ENCODE assay signal across 13 cellular contexts in genomic region chr11:115500547-115501503, GRCh38. TPM values are rescaled to one million over a fixed set of nuclear protein-coding genes. Genes with fewer than 3 reads are reported as not detected.
DNase-seq lines count a peak whose midpoint lies in the region; ATAC-seq, FAIRE-seq and TF ChIP-seq lines count a peak whose summit lies in the region.
"Had no signal": no experiment of that assay in that cellular context is flagged by ENCODE, and none has a peak within 500 bp of the region (broad histone marks: within the 10 kb centered on the region; RNA-seq: fewer than 3 reads in every experiment).

No MANE protein-coding gene starts in this region.

- H3K4me1 Mint-ChIP-seq in activated T-cell treated with anti-CD3 and anti-CD28 coated beads, Interleukin-2, amount 50 U/mL, for 72 hours (ENCODE audit: low read depth), result peaks cover 8% of the 10 kb centered on the region
- peaks cover 11% of the 10 kb centered on the region for H3K4me1 Mint-ChIP-seq in activated T-cell treated with anti-CD3 and anti-CD28 coated beads, Interleukin-2, amount 50 U/mL, for 4 hours (ENCODE audit: low read depth)
- H3K4me1 Mint-ChIP-seq: activated naive CD8-positive, alpha-beta T cell treated with anti-CD3 and anti-CD28 coated beads, Interleukin-2, amount 10 ng/mL, durations not matched to agents 7 days and 5 days had no signal

- SMC1A ChIA-PET in GM12878 (lab: Charles Lee; ENCODE audit: uncharacterized antibody, unreplicated experiment), result interaction anchor here (1.2 kb wide), 1 partner anchor 40 kb away, joined by 3 read pairs; no protein-coding TSS in a partner anchor

- no peaks in the 10 kb centered on the region for H3K36me3 ChIP-seq in GM12878 (ENCODE audit: control insufficient read depth in 2 of 2, insufficient read depth in 2 of 2, low read length in 1 of 2)
- H3K36me3 ChIP-seq: thyroid gland had no signal

- no TSS peak for BruUV-seq in GM12878 (replicated peaks; lab: Mats Ljungman, UMichigan)

- POLR2A ChIA-PET in GM12878 (lab: Charles Lee), result no interaction called here

- DNase-seq in DMS53 (lab: John Stamatoyannopoulos, UW), result peak; percentile 73
- peak; percentile 59 to 86 (median 74) for DNase-seq in NCI-H1417 (lab: John Stamatoyannopoulos, UW)
- no peak for DNase-seq in GM12878 (ENCODE audit: low read depth, low spot score)
- DNase-seq in medulla oblongata (ENCODE audit: extremely low spot score), result peak; percentile 95
- DNase-seq in HuH-7 (ENCODE audit: low spot score), result no peak
- DNase-seq in activated T-cell treated with anti-CD3 and anti-CD28 coated beads, Interleukin-2, amount 50 U/mL, for 72 hours, result no peak
- no peak for DNase-seq in activated T-cell treated with anti-CD3 and anti-CD28 coated beads, Interleukin-2, amount 50 U/mL, for 4 hours
- DNase-seq in dedifferentiated amniotic fluid mesenchymal stem cell (ENCODE audit: extremely low spot score), result no peak
- DNase-seq: activated naive CD8-positive, alpha-beta T cell treated with anti-CD3 and anti-CD28 coated beads, Interleukin-2, amount 10 ng/mL, durations not matched to agents 7 days and 5 days; thyroid gland had no signal

- H3K4me3 ChIP-seq in GM12878, result no peak overlapping the region

- no peak overlapping the region for H3K9ac ChIP-seq in GM12878 (ENCODE audit: control insufficient read depth, insufficient read depth, low read length)

- CTCF ChIA-PET in GM12878 (lab: Yijun Ruan, JAX), result interaction anchor here (0.8 kb wide), 1 partner anchor 20 kb away, joined by 3 read pairs; no protein-coding TSS in a partner anchor

- no peak for FAIRE-seq in GM12878 (lab: Jason Lieb, UNC)
- FAIRE-seq: GM18507 had no signal

- H2AFZ ChIP-seq in GM12878 (ENCODE audit: control insufficient read depth, low read depth, low read length), result no peak overlapping the region

- no peak for TF ChIP-seq POLR2A in GM12878 (IDR thresholded peaks at IDR 0.05; ENCODE audit: low read depth, low read length)

- H3K4me3 Mint-ChIP-seq in activated T-cell treated with anti-CD3 and anti-CD28 coated beads, Interleukin-2, amount 50 U/mL, for 72 hours, result no peak overlapping the region
- no peak overlapping the region for H3K4me3 Mint-ChIP-seq in activated T-cell treated with anti-CD3 and anti-CD28 coated beads, Interleukin-2, amount 50 U/mL, for 4 hours
- H3K4me3 Mint-ChIP-seq: activated naive CD8-positive, alpha-beta T cell treated with anti-CD3 and anti-CD28 coated beads, Interleukin-2, amount 10 ng/mL, durations not matched to agents 7 days and 5 days; CD14-positive monocyte had no signal

- WGBS in GM12878 (ENCODE audit: insufficient coverage, insufficient replicate concordance, low lambda C conversion rate, missing lambda C conversion rate), result 15% methylated on average over 14 of the region's 14 CpGs

- no peak overlapping the region for H3K4me2 ChIP-seq in GM12878 (ENCODE audit: control insufficient read depth, insufficient read depth)

- RAD21 ChIA-PET in GM12878 (lab: Charles Lee; ENCODE audit: unreplicated experiment), result interaction anchor here (1.2 kb wide), 1 partner anchor 85 kb away, joined by 6 read pairs; no protein-coding TSS in a partner anchor

- no peak for TF ChIP-seq RAD21 in GM12878 (IDR thresholded peaks at IDR 0.05; ENCODE audit: insufficient read depth, low read depth, low read length)

- no peaks in the 10 kb centered on the region; the same call in 2 of the 3 replicates for H3K9me3 ChIP-seq in GM12878 (replicated peaks; ENCODE audit: control insufficient read depth, insufficient read depth, low read length)
- H3K9me3 ChIP-seq: thyroid gland had no signal

- no peaks in the 10 kb centered on the region for H4K20me1 ChIP-seq in GM12878 (ENCODE audit: control insufficient read depth, insufficient read depth)

- in situ Hi-C loops in GM12878 (cut with MboI), result no loop called here

- peaks cover 12 to 28% of the 10 kb centered on the region in 2 experiments for H3K27me3 ChIP-seq in GM12878 (replicated peaks in 1 of 2; ENCODE audit: control insufficient read depth in 2 of 2, insufficient read depth in 2 of 2, low read length in 1 of 2)
- H3K27me3 ChIP-seq: thyroid gland had no signal

- intact Hi-C loops in GM12878 (cut with micrococcal nuclease; ENCODE audit: unreplicated experiment), result loop anchor here (10.0 kb wide), 1 partner anchor 424 kb away; no protein-coding TSS in a partner anchor

- no peak for TF ChIP-seq EP300 in GM12878 (IDR thresholded peaks at IDR 0.05; ENCODE audit: borderline replicate concordance in 1 of 2, control insufficient read depth in 1 of 2, low read depth in 2 of 2, low read length in 2 of 2)

- H3K27ac Mint-ChIP-seq in activated T-cell treated with anti-CD3 and anti-CD28 coated beads, Interleukin-2, amount 50 U/mL, for 72 hours, result no peak overlapping the region
- H3K27ac Mint-ChIP-seq: activated naive CD8-positive, alpha-beta T cell treated with anti-CD3 and anti-CD28 coated beads, Interleukin-2, amount 10 ng/mL, durations not matched to agents 7 days and 5 days; CD14-positive monocyte had no signal

- peaks cover 7% of the 10 kb centered on the region; the same call in 1 of the 2 replicates for H3K4me1 ChIP-seq in GM12878 (ENCODE audit: control insufficient read depth, insufficient read depth, low read length)

- H3K27ac ChIP-seq in GM12878 (ENCODE audit: control insufficient read depth, insufficient read depth), result no peak overlapping the region

- no peak for ATAC-seq in GM12878
- ATAC-seq in activated T-cell treated with anti-CD3 and anti-CD28 coated beads, Interleukin-2, amount 50 U/mL, for 72 hours (replicated peaks in 1 of 2), result no peak
- ATAC-seq in activated T-cell treated with anti-CD3 and anti-CD28 coated beads, Interleukin-2, amount 50 U/mL, for 4 hours, result no peak
- ATAC-seq: HCT116 had no signal

- H3K79me2 ChIP-seq in GM12878 (ENCODE audit: control insufficient read depth, insufficient read depth, low read length), result no peaks in the 10 kb centered on the region

- H3K9me3 Mint-ChIP-seq in activated T-cell treated with anti-CD3 and anti-CD28 coated beads, Interleukin-2, amount 50 U/mL, for 72 hours, result peaks cover 0 to 2% of the 10 kb centered on the region in 2 donors
- H3K9me3 Mint-ChIP-seq in activated T-cell treated with anti-CD3 and anti-CD28 coated beads, Interleukin-2, amount 50 U/mL, for 4 hours, result no peaks in the 10 kb centered on the region
- H3K9me3 Mint-ChIP-seq: activated naive CD8-positive, alpha-beta T cell treated with anti-CD3 and anti-CD28 coated beads, Interleukin-2, amount 10 ng/mL, durations not matched to agents 7 days and 5 days had no signal

- no peak for TF ChIP-seq CTCF in GM12878 (IDR thresholded peaks at IDR 0.05 in 2 of 3, conservative IDR thresholded peaks at IDR 0.05 in 1 of 3; ENCODE audit: control insufficient read depth in 2 of 3, extremely low read depth in 1 of 3, insufficient read depth in 1 of 3, low read depth in 3 of 3, low read length in 3 of 3)

- H3K36me3 Mint-ChIP-seq in activated T-cell treated with anti-CD3 and anti-CD28 coated beads, Interleukin-2, amount 50 U/mL, for 72 hours (ENCODE audit: insufficient read depth in 2 of 2), result peaks cover 2 to 5% of the 10 kb centered on the region in 2 donors
- H3K36me3 Mint-ChIP-seq in activated T-cell treated with anti-CD3 and anti-CD28 coated beads, Interleukin-2, amount 50 U/mL, for 4 hours (ENCODE audit: insufficient read depth), result no peaks in the 10 kb centered on the region
- H3K36me3 Mint-ChIP-seq: activated naive CD8-positive, alpha-beta T cell treated with anti-CD3 and anti-CD28 coated beads, Interleukin-2, amount 10 ng/mL, durations not matched to agents 7 days and 5 days had no signal

- peaks cover 39% of the 10 kb centered on the region for H3K27me3 Mint-ChIP-seq in activated T-cell treated with anti-CD3 and anti-CD28 coated beads, Interleukin-2, amount 50 U/mL, for 72 hours (ENCODE audit: low read depth)
- H3K27me3 Mint-ChIP-seq in activated T-cell treated with anti-CD3 and anti-CD28 coated beads, Interleukin-2, amount 50 U/mL, for 4 hours (ENCODE audit: low read depth), result peaks cover 33% of the 10 kb centered on the region

TF ChIP-seq in GM12878, 131 proteins besides CTCF, POLR2A, EP300 and RAD21:
- TF ChIP-seq, protein P1, sequence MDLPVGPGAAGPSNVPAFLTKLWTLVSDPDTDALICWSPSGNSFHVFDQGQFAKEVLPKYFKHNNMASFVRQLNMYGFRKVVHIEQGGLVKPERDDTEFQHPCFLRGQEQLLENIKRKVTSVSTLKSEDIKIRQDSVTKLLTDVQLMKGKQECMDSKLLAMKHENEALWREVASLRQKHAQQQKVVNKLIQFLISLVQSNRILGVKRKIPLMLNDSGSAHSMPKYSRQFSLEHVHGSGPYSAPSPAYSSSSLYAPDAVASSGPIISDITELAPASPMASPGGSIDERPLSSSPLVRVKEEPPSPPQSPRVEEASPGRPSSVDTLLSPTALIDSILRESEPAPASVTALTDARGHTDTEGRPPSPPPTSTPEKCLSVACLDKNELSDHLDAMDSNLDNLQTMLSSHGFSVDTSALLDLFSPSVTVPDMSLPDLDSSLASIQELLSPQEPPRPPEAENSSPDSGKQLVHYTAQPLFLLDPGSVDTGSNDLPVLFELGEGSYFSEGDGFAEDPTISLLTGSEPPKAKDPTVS (IDR thresholded peaks at IDR 0.05; ENCODE audit: low read depth, low read length), result no peak
- TF ChIP-seq PML (IDR thresholded peaks at IDR 0.05; ENCODE audit: low read length) (no peak), SUZ12 (IDR thresholded peaks at IDR 0.05; ENCODE audit: unreplicated experiment) (no peak), EZH2 (IDR thresholded peaks at IDR 0.05; ENCODE audit: borderline replicate concordance, control insufficient read depth, low read depth, low read length) (peak; percentile 54; the same call in 1 of the 2 replicates)

RNA-seq across cellular contexts. Expression of gene CADM1, which starts 3.4 kb away (rescaled TPM):
- not detected in 2 replicates for total RNA-seq in GM12878 (2013; cell fraction: nucleolus; rRNA removed)
- 0.06 TPM in 1 of 2 replicates, not detected in the other for total RNA-seq in GM12878 (2014; rRNA removed)
- 0.09 TPM in 1 of 2 replicates, not detected in the other for total RNA-seq in GM12878 (2014; rRNA removed; fragmentation: Illumina TruSeq; extraction: Trizol)
- 0.13 and 0.38 TPM in 2 replicates for total RNA-seq in GM12878 (2021)
- 0.30 TPM for polyA plus RNA-seq in GM12878 (2011; ENCODE audit: low read depth)
- polyA plus RNA-seq in GM12878 (2011; rRNA removed), result 0.20 and 0.48 TPM in 2 replicates
- 0.22 and 0.23 TPM in 2 replicates for polyA plus RNA-seq in GM12878 (2011; cell fraction: cytosol; rRNA removed)
- 0.79 and 1.1 TPM in 2 replicates for polyA plus RNA-seq in GM12878 (2011; cell fraction: nucleus; rRNA removed)
- 0.54 and 0.73 TPM in 2 replicates for polyA plus RNA-seq in GM12878 (2012)
- 0.03 and 0.16 TPM in 2 replicates for polyA plus RNA-seq in GM12878 (2014; fragmentation: Illumina TruSeq; extraction: Trizol)
- not detected for polyA plus RNA-seq in GM12878 (2014; fragmentation: Nextera tagmentation; extraction: Ambion mirVana)
- 0.14 TPM in 1 of 2 replicates, not detected in the other for polyA plus RNA-seq in GM12878 (2014; rRNA removed)
- polyA plus RNA-seq in GM12878 (2016; fragmentation: Nextera tagmentation; extraction: Ambion mirVana), result under 1 TPM; 0.15 to 0.21 TPM
- polyA minus RNA-seq in GM12878 (2011; rRNA and poly(A)+ RNA removed), result 0.22 and 0.41 TPM in 2 replicates
- not detected in 2 replicates for polyA minus RNA-seq in GM12878 (2011; cell fraction: cytosol; rRNA and poly(A)+ RNA removed)
- polyA minus RNA-seq in GM12878 (2011; cell fraction: nucleus; rRNA and poly(A)+ RNA removed), result 0.24 and 1.1 TPM in 2 replicates
- total RNA-seq in activated T-cell treated with anti-CD3 and anti-CD28 coated beads, Interleukin-2, amount 50 U/mL, for 72 hours, result 1 to 10 TPM; 1.7 to 2.1 TPM
- 1 to 10 TPM in 2 of 3 donors, under 1 TPM in 1; 0.63 to 1.7 (median 1.2) TPM for total RNA-seq in activated T-cell treated with anti-CD3 and anti-CD28 coated beads, Interleukin-2, amount 50 U/mL, for 4 hours
- polyA plus RNA-seq: CD14-positive monocyte had no signal

Comparison
In these comparisons a context has a peak if more than half of its experiments do, and no peak if none do; other contexts are left out.
1. DNase-seq: peak in DMS53 (single experiment), NCI-H1417 (3 of 3) and medulla oblongata (single experiment); none in GM12878 (single experiment), HuH-7 (single experiment), activated T-cell treated with anti-CD3 and anti-CD28 coated beads, Interleukin-2, amount 50 U/mL, for 72 hours (0 of 2), activated T-cell treated with anti-CD3 and anti-CD28 coated beads, Interleukin-2, amount 50 U/mL, for 4 hours (single experiment) and dedifferentiated amniotic fluid mesenchymal stem cell (single experiment).